In the genomic region with DNA sequence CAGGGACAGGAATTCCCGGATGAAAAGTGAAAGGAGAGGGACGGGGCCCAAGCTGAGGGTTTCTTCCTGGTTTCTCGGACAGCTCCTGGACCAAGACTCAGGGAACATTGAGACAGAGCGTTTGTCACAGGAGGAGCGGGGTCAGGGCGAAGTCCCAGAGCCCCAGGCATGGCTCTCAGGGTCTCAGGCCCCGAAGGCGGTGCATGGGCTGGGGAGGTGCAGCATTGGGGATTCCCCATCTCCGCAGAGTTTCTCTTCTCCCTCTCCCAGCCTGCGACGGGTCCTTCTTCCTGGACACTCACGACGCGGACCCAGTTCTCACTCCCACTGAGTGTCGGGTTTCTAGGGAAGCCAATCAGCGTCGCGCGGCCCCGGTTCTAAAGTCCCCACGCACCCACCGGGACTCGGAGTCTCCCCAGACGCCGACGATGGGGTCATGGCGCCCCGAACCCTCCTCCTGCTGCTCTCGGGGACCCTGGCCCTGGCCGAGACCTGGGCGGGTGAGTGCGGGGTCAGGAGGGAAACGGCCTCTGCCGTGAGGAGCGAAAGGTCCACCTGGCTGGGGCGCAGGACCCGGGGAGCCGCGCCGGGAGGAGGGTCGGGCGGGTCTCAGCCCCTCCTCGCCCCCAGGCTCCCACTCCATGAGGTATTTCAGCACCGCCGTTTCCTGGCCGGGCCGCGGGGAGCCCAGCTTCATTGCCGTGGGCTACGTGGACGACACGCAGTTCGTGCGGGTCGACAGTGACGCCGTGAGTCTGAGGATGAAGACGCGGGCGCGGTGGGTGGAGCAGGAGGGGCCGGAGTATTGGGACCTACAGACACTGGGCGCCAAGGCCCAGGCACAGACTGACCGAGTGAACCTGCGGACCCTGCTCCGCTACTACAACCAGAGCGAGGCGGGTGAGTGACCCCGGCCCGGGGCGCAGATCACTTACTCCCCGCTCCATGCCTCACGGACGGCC, we compare ENCODE assay signal across 9 cellular contexts. TPM values are rescaled to one million over a fixed set of nuclear protein-coding genes. Genes with fewer than 3 reads are reported as not detected.
A peak's percentile ranks its signal among the peaks of the same experiment; 100 is the strongest.
DNase-seq lines count a peak whose midpoint lies in the region; ATAC-seq and TF ChIP-seq lines count a peak whose summit lies in the region.
"Had no signal": no experiment of that assay in that cellular context is flagged by ENCODE, and none has a peak within 500 bp of the region (broad histone marks: within the 10 kb centered on the region; RNA-seq: fewer than 3 reads in every experiment).

No MANE protein-coding gene starts in this region.

- H3K27ac Mint-ChIP-seq in chondrocyte (ENCODE audit: unreplicated experiment): peak overlapping the region; percentile 36
- H3K27ac Mint-ChIP-seq in stimulated activated naive CD8-positive, alpha-beta T cell treated with anti-CD3 and anti-CD28 coated beads, Interleukin-15, Interleukin-2, amounts not matched to agents 100 ng/mL and 50 ng/mL, for 24 hours: no peak overlapping the region

- ATAC-seq in GM18505 (IDR thresholded peaks at IDR 0.05; ENCODE audit: unreplicated experiment): no peak
- no peak for ATAC-seq in GM18868 (IDR thresholded peaks at IDR 0.05; ENCODE audit: unreplicated experiment)
- no peak for ATAC-seq in HG03378 (IDR thresholded peaks at IDR 0.05; ENCODE audit: unreplicated experiment)

- peak; percentile 14 for DNase-seq in stimulated activated CD4-positive, alpha-beta T cell treated with anti-CD3 and anti-CD28 coated beads, Interleukin-12 subunit alpha, Interleukin-12 subunit beta, amount 100 ng/mL, for 4 hours
- DNase-seq in stimulated activated CD4-positive, alpha-beta T cell treated with anti-CD3 and anti-CD28 coated beads, Interleukin-4, amount 100 ng/mL, for 4 hours: no peak
- DNase-seq in chondrocyte (ENCODE audit: low spot score): no peak
- DNase-seq in lower leg skin (ENCODE audit: low spot score in 2 of 2): peak in 1 of 2 donors; percentile 90
- DNase-seq: DND-41 had no signal

- no peak for TF ChIP-seq POLR2A in lower leg skin (IDR thresholded peaks at IDR 0.05)
- no peak for TF ChIP-seq POLR2A in GM18505 (IDR thresholded peaks at IDR 0.05; ENCODE audit: borderline replicate concordance, extremely low read depth, insufficient read depth, insufficient read length)

- peaks cover 21% of the 10 kb centered on the region for H3K4me1 Mint-ChIP-seq in chondrocyte (ENCODE audit: low read depth)
- H3K4me1 Mint-ChIP-seq in stimulated activated naive CD8-positive, alpha-beta T cell treated with anti-CD3 and anti-CD28 coated beads, Interleukin-15, Interleukin-2, amounts not matched to agents 100 ng/mL and 50 ng/mL, for 24 hours (ENCODE audit: low read depth): peaks cover 19% of the 10 kb centered on the region

- WGBS in lower leg skin, 2 donors: 4 to 7% methylated on average over 25 to 36 of the region's 74 CpGs

- TF ChIP-seq CTCF in chondrocyte (IDR thresholded peaks at IDR 0.05) (peak; percentile 20), lower leg skin (IDR thresholded peaks at IDR 0.05) (no peak)

- H3K27me3 Mint-ChIP-seq in chondrocyte (ENCODE audit: low read depth): peaks cover 30% of the 10 kb centered on the region
- H3K27me3 Mint-ChIP-seq in stimulated activated naive CD8-positive, alpha-beta T cell treated with anti-CD3 and anti-CD28 coated beads, Interleukin-15, Interleukin-2, amounts not matched to agents 100 ng/mL and 50 ng/mL, for 24 hours: peaks cover 39% of the 10 kb centered on the region

- intact Hi-C loops in lower leg skin (cut with DNase I; ENCODE audit: low total_unique reads): no loop called here

- no peaks in the 10 kb centered on the region for H3K9me3 Mint-ChIP-seq in chondrocyte (ENCODE audit: low read depth)
- H3K9me3 Mint-ChIP-seq in stimulated activated naive CD8-positive, alpha-beta T cell treated with anti-CD3 and anti-CD28 coated beads, Interleukin-15, Interleukin-2, amounts not matched to agents 100 ng/mL and 50 ng/mL, for 24 hours: no peaks in the 10 kb centered on the region

- peak overlapping the region; percentile 66 for H3K4me3 Mint-ChIP-seq in chondrocyte (ENCODE audit: unreplicated experiment)
- peak overlapping the region; percentile 62 for H3K4me3 Mint-ChIP-seq in stimulated activated naive CD8-positive, alpha-beta T cell treated with anti-CD3 and anti-CD28 coated beads, Interleukin-15, Interleukin-2, amounts not matched to agents 100 ng/mL and 50 ng/mL, for 24 hours

- peak overlapping the region; percentile 43 for H3K4me3 ChIP-seq in lower leg skin (ENCODE audit: low read depth, poor library complexity, severe bottlenecking)

- H3K36me3 Mint-ChIP-seq in chondrocyte (ENCODE audit: low read depth): peaks cover 11% of the 10 kb centered on the region
- peaks cover 28% of the 10 kb centered on the region for H3K36me3 Mint-ChIP-seq in stimulated activated naive CD8-positive, alpha-beta T cell treated with anti-CD3 and anti-CD28 coated beads, Interleukin-15, Interleukin-2, amounts not matched to agents 100 ng/mL and 50 ng/mL, for 24 hours (ENCODE audit: low read depth)

RNA-seq across cellular contexts. Expression of gene POLR1H, which starts 54.6 kb away (rescaled TPM):
- total RNA-seq in chondrocyte: 15.2 to 18.2 TPM (median 15.5 TPM) in 3 replicates
- 10 to 100 TPM; 27.4 to 37.8 (median 33.6) TPM for total RNA-seq in lower leg skin
